ENCODE assay signal across 24 cellular contexts in the genomic region with DNA sequence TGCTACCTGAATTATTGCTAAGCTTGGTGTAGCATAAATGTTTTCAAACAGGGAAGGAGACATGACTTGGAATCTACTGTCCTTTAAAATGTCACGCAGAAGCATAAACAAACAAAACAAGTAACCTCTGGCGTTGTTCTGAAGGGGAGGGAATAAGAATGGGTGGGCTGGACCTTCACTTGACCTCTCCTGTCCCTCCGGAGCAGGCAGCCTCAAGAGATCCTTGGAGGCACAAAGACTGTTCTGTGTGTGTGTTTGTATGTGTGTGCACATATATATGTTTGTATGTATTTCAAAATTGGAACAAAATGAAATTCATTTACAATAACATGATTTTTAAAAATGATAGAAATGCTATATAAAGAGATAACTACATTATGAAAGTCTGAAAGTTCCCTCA.
A peak's percentile ranks its signal among the peaks of the same experiment; 100 is the strongest.
DNase-seq lines count a peak whose midpoint lies in the region; ATAC-seq and TF ChIP-seq lines count a peak whose summit lies in the region.
"Had no signal": no experiment of that assay in that cellular context is flagged by ENCODE, and none has a peak within 500 bp of the region (broad histone marks: within the 10 kb centered on the region; RNA-seq: fewer than 3 reads in every experiment).

No MANE protein-coding gene starts in this region.

- WGBS in trophoblast cell (ENCODE audit: extremely low coverage, insufficient coverage, insufficient read length): no CpG with 5 or more reads among the region's 3 CpGs
- no CpG with 5 or more reads among the region's 3 CpGs for WGBS in H9 (ENCODE audit: extremely low coverage, insufficient read length, low lambda C conversion rate)

- no peak for DNase-seq in CD4-positive, CD25-positive, alpha-beta regulatory T cell
- DNase-seq in SK-MEL-5 (ENCODE audit: low read depth, low spot score): peak; percentile 54
- no peak for DNase-seq in fibroblast of lung (ENCODE audit: low read depth in 2 of 2)
- DNase-seq in trophoblast cell: no peak
- DNase-seq in effector memory CD8-positive, alpha-beta T cell: no peak
- no peak for DNase-seq in H9
- no peak for DNase-seq in glutamatergic neuron
- DNase-seq: activated CD4-positive, alpha-beta T cell treated with anti-CD3 and anti-CD28 coated beads, Interleukin-2, amount 50 U/mL, for 1 hour; activated effector memory CD4-positive, alpha-beta T cell treated with Interleukin-2 at 50 U/mL for 16 hours; foreskin fibroblast; GOT3; hippocampal formation; immature natural killer cell; left lung; naive thymus-derived CD4-positive, alpha-beta T cell; NCI-H524 treated with DMSO at 0.1 percent for 48 hours; NK-92 treated with Interleukin-12 subunit alpha and Interleukin-12 subunit beta, amount 100 ng/mL, for 24 hours; SIG-M5; sigmoid colon; stimulated activated CD4-positive, alpha-beta T cell treated with anti-CD3 and anti-CD28 coated beads, Interleukin-15, amount 100 ng/mL, for 24 hours; tibial artery had no signal

- no peaks in the 10 kb centered on the region for H3K23me2 ChIP-seq in H9 (ENCODE audit: insufficient read length, low read depth, low read length, poor library complexity, severe bottlenecking)

- H3K9me3 Mint-ChIP-seq in CD4-positive, CD25-positive, alpha-beta regulatory T cell: no peaks in the 10 kb centered on the region
- no peaks in the 10 kb centered on the region for H3K9me3 Mint-ChIP-seq in effector memory CD8-positive, alpha-beta T cell
- H3K9me3 Mint-ChIP-seq in H9 (no peaks in the 10 kb centered on the region), glutamatergic neuron (ENCODE audit: unreplicated experiment) (no peaks in the 10 kb centered on the region)
- H3K9me3 Mint-ChIP-seq: stimulated activated naive CD8-positive, alpha-beta T cell treated with anti-CD3 and anti-CD28 coated beads, Interleukin-15, Interleukin-2, amounts not matched to agents 100 ng/mL and 50 ng/mL, for 24 hours had no signal

- H3K4me2 ChIP-seq in fibroblast of lung (ENCODE audit: extremely low read depth, insufficient read depth, low read length): no peak overlapping the region
- H3K4me2 ChIP-seq in trophoblast cell (ENCODE audit: low read length): no peak overlapping the region
- H3K4me2 ChIP-seq in H9 (ENCODE audit: insufficient read depth, insufficient read length, low read length): no peak overlapping the region

- no peak overlapping the region for H3K27ac ChIP-seq in CD4-positive, CD25-positive, alpha-beta regulatory T cell (ENCODE audit: insufficient read depth, low read length, poor library complexity, severe bottlenecking)
- H3K27ac ChIP-seq in fibroblast of lung (ENCODE audit: insufficient read depth, low read length) (no peak overlapping the region), trophoblast cell (ENCODE audit: low read depth, low read length) (no peak overlapping the region), H9 (ENCODE audit: insufficient read length, low read depth, low read length) (no peak overlapping the region)
- H3K27ac ChIP-seq: left lung, parathyroid adenoma, sigmoid colon, tibial artery, VCaP had no signal

- H3K27ac Mint-ChIP-seq in CD4-positive, CD25-positive, alpha-beta regulatory T cell: peak overlapping the region in 2 of 3 donors; percentile 12 to 23
- H3K27ac Mint-ChIP-seq in effector memory CD8-positive, alpha-beta T cell: no peak overlapping the region
- H3K27ac Mint-ChIP-seq in H9 (no peak overlapping the region), glutamatergic neuron (ENCODE audit: unreplicated experiment) (no peak overlapping the region)
- H3K27ac Mint-ChIP-seq: immature natural killer cell; stimulated activated naive CD8-positive, alpha-beta T cell treated with anti-CD3 and anti-CD28 coated beads, Interleukin-15, Interleukin-2, amounts not matched to agents 100 ng/mL and 50 ng/mL, for 24 hours had no signal

- H4K91ac ChIP-seq in trophoblast cell (ENCODE audit: low read depth, low read length) (no peak overlapping the region), H9 (ENCODE audit: insufficient read length, low read depth, low read length) (no peak overlapping the region)

- H2AFZ ChIP-seq in fibroblast of lung (ENCODE audit: low read length) (peak overlapping the region; percentile 43), trophoblast cell (ENCODE audit: insufficient read depth, low read length, poor library complexity) (no peak overlapping the region), H9 (ENCODE audit: low read length) (no peak overlapping the region)
- H2AFZ ChIP-seq: parathyroid adenoma had no signal

- no peaks in the 10 kb centered on the region for H3K27me3 ChIP-seq in CD4-positive, CD25-positive, alpha-beta regulatory T cell (ENCODE audit: control insufficient read depth, insufficient read depth, low read length)
- H3K27me3 ChIP-seq in fibroblast of lung (ENCODE audit: control insufficient read depth, insufficient read depth, low read length): no peaks in the 10 kb centered on the region
- no peaks in the 10 kb centered on the region for H3K27me3 ChIP-seq in trophoblast cell (ENCODE audit: insufficient read depth, low read length)
- no peaks in the 10 kb centered on the region for H3K27me3 ChIP-seq in H9 (ENCODE audit: insufficient read depth, low read length)
- H3K27me3 ChIP-seq: left lung, sigmoid colon, tibial artery had no signal

- no peak overlapping the region for H2BK20ac ChIP-seq in H9 (ENCODE audit: low read depth, low read length, poor library complexity, severe bottlenecking)

- H3K18ac ChIP-seq in trophoblast cell (ENCODE audit: low read length) (no peak overlapping the region), H9 (ENCODE audit: insufficient read length, low read depth, low read length) (no peak overlapping the region)

- TF ChIP-seq CTCF in fibroblast of lung (conservative IDR thresholded peaks at IDR 0.05 in 1 of 2, IDR thresholded peaks at IDR 0.05 in 1 of 2; ENCODE audit: low read depth in 1 of 2, low read length in 2 of 2): no peak
- TF ChIP-seq CTCF in H9 (conservative IDR thresholded peaks at IDR 0.05): no peak
- no peak for TF ChIP-seq CTCF in glutamatergic neuron (IDR thresholded peaks at IDR 0.05; ENCODE audit: partially characterized antibody, unreplicated experiment)

- H3K79me1 ChIP-seq in trophoblast cell (ENCODE audit: low read length) (peaks cover 7% of the 10 kb centered on the region), H9 (ENCODE audit: insufficient read depth, low read depth, low read length, poor library complexity, severe bottlenecking) (no peaks in the 10 kb centered on the region)

- H3K14ac ChIP-seq in trophoblast cell (ENCODE audit: low read length) (no peak overlapping the region), H9 (ENCODE audit: insufficient read depth, low read length) (no peak overlapping the region)

- H3K79me2 ChIP-seq in fibroblast of lung (ENCODE audit: control insufficient read depth, insufficient read depth, low read length) (no peaks in the 10 kb centered on the region), trophoblast cell (ENCODE audit: control insufficient read depth, insufficient read depth, low read length, poor library complexity) (no peaks in the 10 kb centered on the region), H9 (ENCODE audit: insufficient read depth, low read length) (no peaks in the 10 kb centered on the region)
- H3K79me2 ChIP-seq: parathyroid adenoma had no signal

- H3K23ac ChIP-seq in trophoblast cell (ENCODE audit: low read length) (no peak overlapping the region), H9 (ENCODE audit: insufficient read length, low read depth, low read length) (no peak overlapping the region)

- H2AK5ac ChIP-seq in trophoblast cell (ENCODE audit: low read length) (no peak overlapping the region), H9 (ENCODE audit: insufficient read length, low read length) (no peak overlapping the region)

- no peak overlapping the region for H3K56ac ChIP-seq in H9 (ENCODE audit: insufficient read length, low read depth, low read length)

- H2BK120ac ChIP-seq in trophoblast cell (ENCODE audit: insufficient read depth, low read length, poor library complexity) (no peak overlapping the region), H9 (ENCODE audit: low read depth, low read length, poor library complexity, severe bottlenecking) (no peak overlapping the region)

- H3K9ac ChIP-seq in fibroblast of lung (ENCODE audit: insufficient read depth, low read length) (no peak overlapping the region), trophoblast cell (ENCODE audit: low read length) (no peak overlapping the region), H9 (ENCODE audit: extremely low read depth, insufficient read length, low read length) (no peak overlapping the region)
- H3K9ac ChIP-seq: parathyroid adenoma had no signal

- H4K20me1 ChIP-seq in fibroblast of lung (ENCODE audit: control insufficient read depth, extremely low read depth, insufficient read depth, low read length): no peaks in the 10 kb centered on the region
- H4K20me1 ChIP-seq in H9 (ENCODE audit: control insufficient read depth, insufficient read depth, insufficient read length): no peaks in the 10 kb centered on the region

- H3K36me3 ChIP-seq in CD4-positive, CD25-positive, alpha-beta regulatory T cell (ENCODE audit: control insufficient read depth, insufficient read depth, low read length): no peaks in the 10 kb centered on the region
- H3K36me3 ChIP-seq in fibroblast of lung (ENCODE audit: control insufficient read depth, insufficient read depth, low read length): no peaks in the 10 kb centered on the region
- no peaks in the 10 kb centered on the region for H3K36me3 ChIP-seq in trophoblast cell (ENCODE audit: control insufficient read depth in 1 of 2, insufficient read depth in 2 of 2, low read length in 2 of 2)
- H3K36me3 ChIP-seq: left lung, sigmoid colon, tibial artery had no signal

- peaks cover 6% of the 10 kb centered on the region for H3K4me1 ChIP-seq in CD4-positive, CD25-positive, alpha-beta regulatory T cell (ENCODE audit: control insufficient read depth, insufficient read depth, low read length, poor library complexity, severe bottlenecking)
- H3K4me1 ChIP-seq in fibroblast of lung (ENCODE audit: control insufficient read depth, extremely low read depth, insufficient read depth, low read length): no peaks in the 10 kb centered on the region
- peaks cover 2 to 5% of the 10 kb centered on the region in 2 experiments for H3K4me1 ChIP-seq in trophoblast cell (ENCODE audit: control insufficient read depth in 1 of 2, insufficient read depth in 2 of 2, low read length in 2 of 2)
- no peaks in the 10 kb centered on the region for H3K4me1 ChIP-seq in H9 (ENCODE audit: insufficient read depth, low read length)
- H3K4me1 ChIP-seq: left lung, parathyroid adenoma, sigmoid colon had no signal

- H3K9me3 ChIP-seq in CD4-positive, CD25-positive, alpha-beta regulatory T cell (ENCODE audit: control insufficient read depth in 2 of 2, low read length in 2 of 2): no peaks in the 10 kb centered on the region
- H3K9me3 ChIP-seq in fibroblast of lung (ENCODE audit: control insufficient read depth, insufficient read depth, low read depth, low read length) (no peaks in the 10 kb centered on the region), trophoblast cell (ENCODE audit: insufficient read depth, low read depth, low read length) (no peaks in the 10 kb centered on the region), H9 (ENCODE audit: control insufficient read depth, low read depth, low read length) (no peaks in the 10 kb centered on the region)
- H3K9me3 ChIP-seq: left lung, sigmoid colon, tibial artery had no signal

- no peak overlapping the region for H3K4me3 Mint-ChIP-seq in CD4-positive, CD25-positive, alpha-beta regulatory T cell
- H3K4me3 Mint-ChIP-seq in effector memory CD8-positive, alpha-beta T cell: no peak overlapping the region
- no peak overlapping the region for H3K4me3 Mint-ChIP-seq in H9
- H3K4me3 Mint-ChIP-seq in glutamatergic neuron (ENCODE audit: unreplicated experiment): no peak overlapping the region
- H3K4me3 Mint-ChIP-seq: immature natural killer cell; stimulated activated naive CD8-positive, alpha-beta T cell treated with anti-CD3 and anti-CD28 coated beads, Interleukin-15, Interleukin-2, amounts not matched to agents 100 ng/mL and 50 ng/mL, for 24 hours had no signal

- H4K8ac ChIP-seq in trophoblast cell (ENCODE audit: low read depth, low read length) (no peak overlapping the region), H9 (replicated peaks; ENCODE audit: insufficient read length, low read depth, low read length) (no peak overlapping the region)

- H4K5ac ChIP-seq in H9 (ENCODE audit: insufficient read length, low read depth, low read length): no peak overlapping the region

- ATAC-seq in CD4-positive, CD25-positive, alpha-beta regulatory T cell (ENCODE audit: low read depth in 2 of 2): no peak
- no peak for ATAC-seq in effector memory CD8-positive, alpha-beta T cell (replicated peaks)
- ATAC-seq: left lung; naive thymus-derived CD4-positive, alpha-beta T cell had no signal

- H2BK15ac ChIP-seq in H9 (ENCODE audit: low read depth, low read length): no peak overlapping the region

- no peak overlapping the region for H2BK12ac ChIP-seq in trophoblast cell (ENCODE audit: low read length)
- H2BK12ac ChIP-seq in H9 (ENCODE audit: insufficient read length, low read depth, low read length): no peak overlapping the region

- H2BK5ac ChIP-seq in trophoblast cell (ENCODE audit: low read depth, low read length, poor library complexity): peak overlapping the region; percentile 49
- H2BK5ac ChIP-seq in H9 (ENCODE audit: insufficient read length, low read length): no peak overlapping the region

- no peak overlapping the region for H3T11ph ChIP-seq in H9 (ENCODE audit: low read length)

- H3K4me3 ChIP-seq in CD4-positive, CD25-positive, alpha-beta regulatory T cell (ENCODE audit: low read depth, low read length): no peak overlapping the region
- H3K4me3 ChIP-seq in fibroblast of lung (replicated peaks in 1 of 4; ENCODE audit: control extremely low read depth in 1 of 4, insufficient read depth in 1 of 4, low read depth in 3 of 4, low read length in 4 of 4): no peak overlapping the region
- H3K4me3 ChIP-seq in trophoblast cell (ENCODE audit: low read depth, low read length): no peak overlapping the region
- H3K4me3 ChIP-seq: left lung, sigmoid colon, tibial artery had no signal

- peaks cover 2 to 33% (median 20%) of the 10 kb centered on the region in 4 donors for H3K4me1 Mint-ChIP-seq in CD4-positive, CD25-positive, alpha-beta regulatory T cell
- peaks cover 0 to 1% of the 10 kb centered on the region in 2 donors for H3K4me1 Mint-ChIP-seq in effector memory CD8-positive, alpha-beta T cell (ENCODE audit: low read depth in 2 of 2)
- H3K4me1 Mint-ChIP-seq in H9: peaks cover 10 to 13% of the 10 kb centered on the region in 2 experiments; a peak in 3 of 4 replicates
- peaks cover 13% of the 10 kb centered on the region for H3K4me1 Mint-ChIP-seq in glutamatergic neuron (ENCODE audit: low read depth, unreplicated experiment)
- H3K4me1 Mint-ChIP-seq: immature natural killer cell had no signal

- no peaks in the 10 kb centered on the region for H3K27me3 Mint-ChIP-seq in CD4-positive, CD25-positive, alpha-beta regulatory T cell
- no peaks in the 10 kb centered on the region for H3K27me3 Mint-ChIP-seq in effector memory CD8-positive, alpha-beta T cell
- H3K27me3 Mint-ChIP-seq in H9 (ENCODE audit: low read depth) (no peaks in the 10 kb centered on the region), glutamatergic neuron (ENCODE audit: unreplicated experiment) (peaks cover 2% of the 10 kb centered on the region)
- H3K27me3 Mint-ChIP-seq: stimulated activated naive CD8-positive, alpha-beta T cell treated with anti-CD3 and anti-CD28 coated beads, Interleukin-15, Interleukin-2, amounts not matched to agents 100 ng/mL and 50 ng/mL, for 24 hours had no signal

- H4K12ac ChIP-seq in trophoblast cell (ENCODE audit: low read depth, low read length): no peak overlapping the region

- H3K4ac ChIP-seq in trophoblast cell (ENCODE audit: low read depth, low read length) (no peak overlapping the region), H9 (ENCODE audit: low read depth, low read length) (no peak overlapping the region)

- no peaks in the 10 kb centered on the region for H3K36me3 Mint-ChIP-seq in CD4-positive, CD25-positive, alpha-beta regulatory T cell
- H3K36me3 Mint-ChIP-seq in effector memory CD8-positive, alpha-beta T cell (ENCODE audit: insufficient read depth): no peaks in the 10 kb centered on the region
- H3K36me3 Mint-ChIP-seq in H9 (ENCODE audit: insufficient read depth in 1 of 3, low read depth in 3 of 3) (no peaks in the 10 kb centered on the region), glutamatergic neuron (ENCODE audit: unreplicated experiment) (no peaks in the 10 kb centered on the region)
- H3K36me3 Mint-ChIP-seq: immature natural killer cell had no signal

- in situ Hi-C loops in SK-MEL-5 (cut with HindIII; ENCODE audit: low pct_unique_long_range_greater_than_20kb, low sequenced_read_pairs): no loop called here

Comparison
In these comparisons a context has a peak if more than half of its experiments do, and no peak if none do; other contexts are left out.
1. H3K27ac Mint-ChIP-seq: peak in CD4-positive, CD25-positive, alpha-beta regulatory T cell (2 of 3); none in effector memory CD8-positive, alpha-beta T cell (0 of 2), H9 (0 of 3) and glutamatergic neuron (single experiment).